In the genomic region with DNA sequence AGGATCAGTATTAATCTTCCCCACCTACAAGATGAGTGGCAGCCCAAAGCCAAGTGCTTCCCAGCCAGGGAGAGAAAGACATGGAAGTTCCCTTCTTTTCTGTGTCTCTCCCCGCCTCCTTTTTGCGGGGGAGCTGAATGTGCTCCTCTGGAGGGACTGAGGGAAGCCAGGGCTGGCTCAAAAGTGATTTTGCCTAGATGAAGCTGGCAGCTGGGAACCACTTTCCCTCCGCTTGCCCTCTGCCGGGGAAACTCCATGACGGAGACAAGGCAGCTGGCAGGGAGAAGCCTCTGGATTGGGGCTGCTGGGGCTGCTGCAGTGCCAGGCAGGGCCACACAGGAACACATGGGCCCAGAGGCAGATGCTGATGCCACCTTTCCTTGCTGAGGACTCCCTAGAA, we compare ENCODE assay signal across 1 cellular context.
TF ChIP-seq lines count a peak whose summit lies in the region.

No MANE protein-coding gene starts in this region.

TF ChIP-seq in endothelial cell of umbilical vein, 7 proteins besides CTCF, POLR2A, EP300 and RAD21:
- TF ChIP-seq, protein P1, sequence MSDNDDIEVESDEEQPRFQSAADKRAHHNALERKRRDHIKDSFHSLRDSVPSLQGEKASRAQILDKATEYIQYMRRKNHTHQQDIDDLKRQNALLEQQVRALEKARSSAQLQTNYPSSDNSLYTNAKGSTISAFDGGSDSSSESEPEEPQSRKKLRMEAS (IDR thresholded peaks at IDR 0.05; ENCODE audit: insufficient read depth, insufficient read length): no peak
- TF ChIP-seq FOS (IDR thresholded peaks at IDR 0.05; ENCODE audit: borderline replicate concordance, insufficient read depth, low read length) (no peak), GATA2 (IDR thresholded peaks at IDR 0.05; ENCODE audit: insufficient read depth, insufficient read length, low read depth, low read length) (no peak), MYC (IDR thresholded peaks at IDR 0.05; ENCODE audit: low read depth, low read length) (no peak), POLR2AphosphoS5 (IDR thresholded peaks at IDR 0.05; ENCODE audit: insufficient read depth, low read depth, low read length) (no peak), JUN (IDR thresholded peaks at IDR 0.05; ENCODE audit: borderline replicate concordance, insufficient read depth, insufficient read length, low read depth) (no peak), EZH2 (IDR thresholded peaks at IDR 0.05; ENCODE audit: borderline replicate concordance, low read depth, low read length, severe bottlenecking) (no peak)
